In genomic region chr10:79468841-79469585, GRCh38 we compare ENCODE assay signal across 15 cellular contexts. TPM values are rescaled to one million over a fixed set of nuclear protein-coding genes. Genes with fewer than 3 reads are reported as not detected.
A peak's percentile ranks its signal among the peaks of the same experiment; 100 is the strongest.
DNase-seq lines count a peak whose midpoint lies in the region; ATAC-seq and TF ChIP-seq lines count a peak whose summit lies in the region.
"Had no signal": no experiment of that assay in that cellular context is flagged by ENCODE, and none has a peak within 500 bp of the region (broad histone marks: within the 10 kb centered on the region; RNA-seq: fewer than 3 reads in every experiment).

No MANE protein-coding gene starts in this region.

- no peaks in the 10 kb centered on the region for H3K9me3 ChIP-seq in upper lobe of right lung
- H3K9me3 ChIP-seq: BE2C had no signal

- no peaks in the 10 kb centered on the region for H3K36me3 Mint-ChIP-seq in neural crest cell (ENCODE audit: low read depth)
- H3K36me3 Mint-ChIP-seq: CD8-positive, alpha-beta T cell had no signal

- H3K36me3 ChIP-seq in upper lobe of right lung, result no peaks in the 10 kb centered on the region
- H3K36me3 ChIP-seq: BE2C had no signal

- ATAC-seq in esophagus mucosa, result peak; percentile 12
- no peak for ATAC-seq in upper lobe of right lung
- no peak for ATAC-seq in GM18907 (IDR thresholded peaks at IDR 0.05; ENCODE audit: unreplicated experiment)
- ATAC-seq: CD8-positive, alpha-beta T cell had no signal

- H3K27ac ChIP-seq in angular gyrus (ENCODE audit: low read depth, low read length), result peak overlapping the region; percentile 4
- peak overlapping the region; percentile 17 for H3K27ac ChIP-seq in upper lobe of right lung

- H3K4me1 Mint-ChIP-seq in neural crest cell, result peaks cover 5% of the 10 kb centered on the region

- no peaks in the 10 kb centered on the region for H3K27me3 Mint-ChIP-seq in neural crest cell (ENCODE audit: low read depth)

- TF ChIP-seq CTCF in neural crest cell (conservative IDR thresholded peaks at IDR 0.05) (no peak), upper lobe of right lung (IDR thresholded peaks at IDR 0.05) (no peak)

- H3K4me3 Mint-ChIP-seq in neural crest cell, result no peak overlapping the region
- H3K4me3 Mint-ChIP-seq: CD8-positive, alpha-beta T cell had no signal

- intact Hi-C loops in upper lobe of right lung (cut with DNase I) (loop anchor here (5.0 kb wide), 1 partner anchor 97 kb away; no protein-coding TSS in a partner anchor), posterior cingulate gyrus (cut with DNase I) (no loop called here)

- H3K4me1 ChIP-seq in upper lobe of right lung, result peaks cover 13% of the 10 kb centered on the region
- H3K4me1 ChIP-seq: BE2C had no signal

- DNase-seq in neural crest cell (ENCODE audit: low read depth, low spot score) (no peak), upper lobe of right lung (no peak), posterior cingulate gyrus (no peak), foreskin melanocyte (no peak)
- DNase-seq: BE2C; CD8-positive, alpha-beta T cell; DND-41; GDM1; NCI-H1417 treated with DMSO at 0.1 percent for 48 hours; NCI-H2029; NCI-H510A treated with DMSO at 0.1 percent for 48 hours; SIG-M5 had no signal

- H3K4me3 ChIP-seq in upper lobe of right lung, result no peak overlapping the region

- H3K9me3 Mint-ChIP-seq in neural crest cell, result no peaks in the 10 kb centered on the region
- H3K9me3 Mint-ChIP-seq: CD8-positive, alpha-beta T cell had no signal

- H3K27me3 ChIP-seq in upper lobe of right lung, result no peaks in the 10 kb centered on the region
- H3K27me3 ChIP-seq: BE2C had no signal

- H3K27ac Mint-ChIP-seq in neural crest cell (ENCODE audit: unreplicated experiment), result peak overlapping the region; percentile 47
- H3K27ac Mint-ChIP-seq: CD8-positive, alpha-beta T cell had no signal

RNA-seq across cellular contexts. Expression of gene ZCCHC24, which starts 23.6 kb away (rescaled TPM):
- total RNA-seq in esophagus mucosa, result 3.3 TPM
- 24.3 and 26.5 TPM in 2 replicates for total RNA-seq in neural crest cell
- 32.4 TPM for total RNA-seq in upper lobe of right lung

RNA-seq across cellular contexts. Expression of gene EIF5AL1, which starts 43.3 kb away (rescaled TPM):
- 1.7 TPM for total RNA-seq in esophagus mucosa
- total RNA-seq in neural crest cell, result 0.18 and 0.21 TPM in 2 replicates
- total RNA-seq in upper lobe of right lung, result 0.14 TPM
